In the genomic region with DNA sequence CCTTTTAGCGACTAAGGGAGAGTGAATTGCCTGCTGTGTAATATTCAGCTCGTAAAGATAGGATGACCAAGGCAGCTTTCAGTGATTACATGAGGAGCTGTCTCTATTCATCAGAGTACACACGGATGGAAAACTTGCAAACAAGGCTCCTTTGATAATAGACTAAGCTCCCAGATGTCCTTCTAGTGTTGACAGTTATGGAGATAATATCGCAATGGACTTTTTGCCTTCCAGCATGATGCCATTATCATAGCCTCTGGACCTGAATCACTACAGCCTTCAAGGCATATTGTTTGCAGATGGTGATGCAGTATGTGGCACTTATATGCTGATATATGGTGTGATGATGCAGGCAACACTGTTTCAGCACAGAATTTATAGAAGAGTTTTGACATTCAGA, we compare ENCODE assay signal across 20 cellular contexts.
"Had no signal": no experiment of that assay in that cellular context is flagged by ENCODE, and none has a peak within 500 bp of the region (broad histone marks: within the 10 kb centered on the region; RNA-seq: fewer than 3 reads in every experiment).

No MANE protein-coding gene starts in this region.

- H3K4me1 Mint-ChIP-seq: activated CD8-positive, alpha-beta memory T cell treated with anti-CD3 and anti-CD28 coated beads, Interleukin-2, amount 10 ng/mL, durations not matched to agents 7 days and 5 days; activated T-helper 17 cell treated with anti-CD3 and anti-CD28 coated beads, Interleukin-2, amount 50 U/mL, for 72 hours had no signal

- H3K9me3 Mint-ChIP-seq: activated CD4-positive, alpha-beta memory T cell treated with anti-CD3 and anti-CD28 coated beads, Interleukin-2, amount 10 ng/mL, durations not matched to agents 7 days and 5 days; activated T-helper 17 cell treated with anti-CD3 and anti-CD28 coated beads, Interleukin-2, amount 50 U/mL, for 72 hours; T-helper 2 cell treated with Interferon-gamma antibody and Interleukin-4, amounts not matched to agents 5 μg/mL and 100 μg/mL, for 36 hours; WTC11 had no signal

- ATAC-seq: activated CD8-positive, alpha-beta memory T cell treated with anti-CD3 and anti-CD28 coated beads, Interleukin-2, amount 10 ng/mL, durations not matched to agents 7 days and 5 days; activated T-helper 17 cell treated with anti-CD3 and anti-CD28 coated beads, Interleukin-2, amount 50 U/mL, for 72 hours; body of pancreas; gastrocnemius medialis; mucosa of descending colon; WTC11 had no signal

- H3K36me3 ChIP-seq: gastrocnemius medialis, neural progenitor cell, sigmoid colon, spleen had no signal

- H2AFZ ChIP-seq: neural progenitor cell had no signal

- H3K4me3 Mint-ChIP-seq: activated CD4-positive, alpha-beta memory T cell treated with anti-CD3 and anti-CD28 coated beads, Interleukin-2, amount 10 ng/mL, durations not matched to agents 7 days and 5 days; activated CD8-positive, alpha-beta memory T cell treated with anti-CD3 and anti-CD28 coated beads, Interleukin-2, amount 10 ng/mL, durations not matched to agents 7 days and 5 days; activated T-helper 17 cell treated with anti-CD3 and anti-CD28 coated beads, Interleukin-2, amount 50 U/mL, for 72 hours; memory B cell; naive B cell; neural progenitor cell; T-helper 2 cell treated with Interferon-gamma antibody and Interleukin-4, amounts not matched to agents 5 μg/mL and 100 μg/mL, for 36 hours; WTC11 had no signal

- DNase-seq: activated CD4-positive, alpha-beta memory T cell treated with anti-CD3 and anti-CD28 coated beads, Interleukin-2, amount 10 ng/mL, durations not matched to agents 7 days and 5 days; activated CD4-positive, alpha-beta T cell treated with anti-CD3 and anti-CD28 coated beads for 48 hours; activated CD8-positive, alpha-beta memory T cell treated with anti-CD3 and anti-CD28 coated beads, Interleukin-2, amount 10 ng/mL, durations not matched to agents 7 days and 5 days; activated naive CD4-positive, alpha-beta T cell treated with Interleukin-2 at 50 U/mL for 16 hours; body of pancreas; caudate nucleus; dorsolateral prefrontal cortex; gastrocnemius medialis; head of caudate nucleus; mucosa of descending colon; naive B cell; sigmoid colon; spleen; stimulated activated CD8-positive, alpha-beta memory T cell treated with anti-CD3 and anti-CD28 coated beads, Interleukin-4, amount 100 ng/mL, for 48 hours; stimulated activated naive CD4-positive, alpha-beta T cell had no signal

- H3K4me3 ChIP-seq: body of pancreas, dorsolateral prefrontal cortex, gastrocnemius medialis, mucosa of descending colon, neural progenitor cell, sigmoid colon, spleen had no signal

- H3K36me3 Mint-ChIP-seq: activated CD8-positive, alpha-beta memory T cell treated with anti-CD3 and anti-CD28 coated beads, Interleukin-2, amount 10 ng/mL, durations not matched to agents 7 days and 5 days; memory B cell; naive B cell; neural progenitor cell; WTC11 had no signal

- H3K27me3 ChIP-seq: body of pancreas, gastrocnemius medialis, neural progenitor cell, sigmoid colon, spleen had no signal

- H3K9ac ChIP-seq: neural progenitor cell had no signal

- H3K4me1 ChIP-seq: gastrocnemius medialis, sigmoid colon, spleen had no signal

- H3K4me2 ChIP-seq: neural progenitor cell had no signal

- H3K27ac ChIP-seq: body of pancreas, dorsolateral prefrontal cortex, gastrocnemius medialis, neural progenitor cell, sigmoid colon, spleen had no signal

- H3K9me3 ChIP-seq: body of pancreas, gastrocnemius medialis, mucosa of descending colon, sigmoid colon, spleen had no signal
